Comparison of ENCODE assay signal across 1 cellular context in the genomic region with DNA sequence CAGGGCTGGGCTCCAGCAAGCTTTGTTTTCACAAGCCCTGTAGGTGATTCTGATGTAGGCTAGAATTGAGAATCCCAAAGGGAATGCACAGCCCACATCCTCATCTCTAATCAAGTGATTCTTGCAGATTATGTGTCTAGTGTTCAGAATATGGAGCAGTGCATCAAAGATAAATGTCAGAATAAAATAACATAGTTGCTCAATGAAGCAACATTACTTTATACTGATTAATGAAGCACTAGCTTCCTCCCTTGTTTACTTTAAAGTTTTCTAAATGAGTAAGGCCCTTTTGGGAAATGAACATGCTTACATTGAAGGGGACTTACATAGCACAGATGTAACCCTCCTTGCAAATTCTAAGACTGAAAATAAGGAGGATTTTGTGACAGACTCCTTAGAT.
TF ChIP-seq lines count a peak whose summit lies in the region.

No MANE protein-coding gene starts in this region.

TF ChIP-seq in IMR-90, 13 proteins besides CTCF, POLR2A, EP300 and RAD21:
- no peak for TF ChIP-seq NFE2L2 (IDR thresholded peaks at IDR 0.05; ENCODE audit: low read depth, low read length)
- TF ChIP-seq CEBPB (IDR thresholded peaks at IDR 0.05; ENCODE audit: low read depth, low read length) = 0 out of 2 replicates have a peak, but pooled peaks have one; percentile 46
TF ChIP-seq in IMR-90: peak in this region for 1.
